ENCODE assay signal across 9 cellular contexts in the genomic region with DNA sequence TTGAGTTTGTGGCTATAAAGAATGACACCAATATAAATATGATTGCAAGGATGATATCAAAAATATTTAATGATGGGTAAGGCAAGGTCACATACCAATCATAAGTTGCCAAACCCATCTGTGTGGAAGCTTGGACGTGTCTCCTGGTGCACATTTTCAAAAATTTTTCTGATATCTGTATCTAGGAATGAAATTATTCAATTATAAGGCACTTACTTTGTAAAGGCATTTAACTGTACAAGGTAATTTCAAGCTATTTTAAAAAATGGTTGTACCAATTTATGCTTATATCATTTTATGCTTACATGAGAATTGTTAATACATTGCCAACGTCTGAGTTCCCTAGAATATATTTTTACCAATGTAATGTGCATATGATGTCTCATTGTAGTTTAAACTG.
"Had no signal": no experiment of that assay in that cellular context is flagged by ENCODE, and none has a peak within 500 bp of the region (broad histone marks: within the 10 kb centered on the region; RNA-seq: fewer than 3 reads in every experiment).

No MANE protein-coding gene starts in this region.

- ATAC-seq: GM23338, HCT116 had no signal

- H3K9ac ChIP-seq: GM23248 had no signal

- H3K36me3 ChIP-seq: HAP-1 had no signal

- H3K4me3 ChIP-seq: GM23248, GM23338, HAP-1 had no signal

- H2AFZ ChIP-seq: GM23248, GM23338 had no signal

- H3K4me1 ChIP-seq: HAP-1 had no signal

- H3K9me3 ChIP-seq: HAP-1 had no signal

- H3K27ac ChIP-seq: GM23248 had no signal

- DNase-seq: GM23248, GOT3, H7, H9, HCEC 1CT, HFFc6 had no signal

- H3K4me2 ChIP-seq: GM23338 had no signal
